Comparison of ENCODE assay signal across 9 cellular contexts in the genomic region with DNA sequence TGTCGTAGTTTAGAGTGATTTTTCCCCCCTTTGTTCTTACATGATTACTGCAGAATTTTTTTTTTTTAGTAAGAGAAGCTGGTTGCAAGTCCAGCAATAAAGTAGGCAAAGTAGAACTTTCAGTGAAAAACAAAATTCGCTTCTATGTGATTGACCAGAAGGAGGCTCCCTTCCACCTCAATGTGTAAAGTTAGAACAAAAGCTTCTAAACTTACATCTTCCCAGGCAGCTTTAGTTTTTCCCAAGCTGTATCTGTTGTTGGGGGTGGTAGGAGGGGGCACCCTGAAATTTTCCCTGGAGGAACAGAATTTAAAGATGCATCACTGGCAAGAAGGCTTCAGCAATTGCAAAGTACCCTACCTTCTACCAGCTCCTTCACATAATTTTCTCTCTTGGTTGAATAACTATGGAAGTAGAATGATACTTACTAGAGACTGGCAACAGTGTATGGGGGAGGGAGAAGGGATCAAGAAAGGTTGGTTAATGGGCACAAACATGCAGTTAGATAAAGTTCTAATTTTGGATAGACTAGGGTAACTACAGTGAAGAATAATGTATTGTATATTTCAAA.
DNase-seq lines count a peak whose midpoint lies in the region; ATAC-seq and TF ChIP-seq lines count a peak whose summit lies in the region.
"Had no signal": no experiment of that assay in that cellular context is flagged by ENCODE, and none has a peak within 500 bp of the region (broad histone marks: within the 10 kb centered on the region; RNA-seq: fewer than 3 reads in every experiment).

No MANE protein-coding gene starts in this region.

- no peaks in the 10 kb centered on the region for H3K9me3 Mint-ChIP-seq in progenitor cell of endocrine pancreas (ENCODE audit: low read depth)
- H3K9me3 Mint-ChIP-seq: activated naive CD8-positive, alpha-beta T cell treated with anti-CD3 and anti-CD28 coated beads, Interleukin-2, amount 10 ng/mL, durations not matched to agents 7 days and 5 days had no signal

- H3K27me3 Mint-ChIP-seq in progenitor cell of endocrine pancreas = no peaks in the 10 kb centered on the region
- H3K27me3 Mint-ChIP-seq: activated naive CD8-positive, alpha-beta T cell treated with anti-CD3 and anti-CD28 coated beads, Interleukin-2, amount 10 ng/mL, durations not matched to agents 7 days and 5 days had no signal

- POLR2A ChIA-PET in GM10248 (lab: Yijun Ruan, JAX) = no interaction called here
- POLR2A ChIA-PET in HEK293T (lab: Yijun Ruan, JAX) = no interaction called here

- ATAC-seq in GM18517 (IDR thresholded peaks at IDR 0.05; ENCODE audit: unreplicated experiment) = no peak

- peak; percentile 33 for TF ChIP-seq CTCF in GM10248 (IDR thresholded peaks at IDR 0.05; ENCODE audit: control extremely low read depth, extremely low read depth, low read depth, missing control alignments)
- TF ChIP-seq CTCF in progenitor cell of endocrine pancreas (IDR thresholded peaks at IDR 0.05; ENCODE audit: unreplicated experiment) = peak; percentile 65

- no peak for DNase-seq in GM10248 (ENCODE audit: extremely low spot score)
- DNase-seq in NCI-H446 treated with DMSO at 0.1 percent for 48 hours (lab: John Stamatoyannopoulos, UW) = peak; percentile 29
- DNase-seq in fibroblast of gingiva (ENCODE audit: low read depth) = peak; percentile 49
- no peak for DNase-seq in progenitor cell of endocrine pancreas (ENCODE audit: low spot score, unreplicated experiment)
- no peak for DNase-seq in stimulated activated CD4-positive, alpha-beta T cell treated with anti-CD3 and anti-CD28 coated beads, Interleukin-4, amount 100 ng/mL, for 1 hour
- no peak for DNase-seq in HEK293T (ENCODE audit: extremely low spot score)
- no peak for DNase-seq in stimulated activated naive CD4-positive, alpha-beta T cell treated with Interleukin-2 at 50 U/mL for 16 hours (lab: John Stamatoyannopoulos, UW)
- DNase-seq: activated naive CD8-positive, alpha-beta T cell treated with anti-CD3 and anti-CD28 coated beads, Interleukin-2, amount 10 ng/mL, durations not matched to agents 7 days and 5 days had no signal

- no peaks in the 10 kb centered on the region for H3K4me1 Mint-ChIP-seq in progenitor cell of endocrine pancreas (ENCODE audit: low read depth)
- H3K4me1 Mint-ChIP-seq: activated naive CD8-positive, alpha-beta T cell treated with anti-CD3 and anti-CD28 coated beads, Interleukin-2, amount 10 ng/mL, durations not matched to agents 7 days and 5 days had no signal

- H3K27ac Mint-ChIP-seq in progenitor cell of endocrine pancreas = no peak overlapping the region
- H3K27ac Mint-ChIP-seq: activated naive CD8-positive, alpha-beta T cell treated with anti-CD3 and anti-CD28 coated beads, Interleukin-2, amount 10 ng/mL, durations not matched to agents 7 days and 5 days had no signal

- no peaks in the 10 kb centered on the region for H3K36me3 Mint-ChIP-seq in progenitor cell of endocrine pancreas (ENCODE audit: insufficient read depth)
- H3K36me3 Mint-ChIP-seq: activated naive CD8-positive, alpha-beta T cell treated with anti-CD3 and anti-CD28 coated beads, Interleukin-2, amount 10 ng/mL, durations not matched to agents 7 days and 5 days had no signal

- CTCF ChIA-PET in GM10248 (lab: Yijun Ruan, JAX) = interaction anchor here (1.0 to 1.1 kb wide), 2 partner anchors 532 to 773 kb away, joined by 3 to 4 read pairs; no protein-coding TSS in a partner anchor
- CTCF ChIA-PET in HEK293T (lab: Yijun Ruan, JAX) = interaction anchor here (0.6 to 1.6 kb wide), 4 partner anchors 78 to 535 kb away, joined by 4 to 6 read pairs (median 6); no protein-coding TSS in a partner anchor

- H3K4me3 Mint-ChIP-seq in progenitor cell of endocrine pancreas (ENCODE audit: low read depth) = no peak overlapping the region
- H3K4me3 Mint-ChIP-seq: activated naive CD8-positive, alpha-beta T cell treated with anti-CD3 and anti-CD28 coated beads, Interleukin-2, amount 10 ng/mL, durations not matched to agents 7 days and 5 days had no signal

TF ChIP-seq in HEK293T, 16 proteins besides CTCF, POLR2A, EP300 and RAD21:
- TF ChIP-seq LEF1 (IDR thresholded peaks at IDR 0.05; ENCODE audit: borderline replicate concordance) = no peak
- TF ChIP-seq, protein P1, sequence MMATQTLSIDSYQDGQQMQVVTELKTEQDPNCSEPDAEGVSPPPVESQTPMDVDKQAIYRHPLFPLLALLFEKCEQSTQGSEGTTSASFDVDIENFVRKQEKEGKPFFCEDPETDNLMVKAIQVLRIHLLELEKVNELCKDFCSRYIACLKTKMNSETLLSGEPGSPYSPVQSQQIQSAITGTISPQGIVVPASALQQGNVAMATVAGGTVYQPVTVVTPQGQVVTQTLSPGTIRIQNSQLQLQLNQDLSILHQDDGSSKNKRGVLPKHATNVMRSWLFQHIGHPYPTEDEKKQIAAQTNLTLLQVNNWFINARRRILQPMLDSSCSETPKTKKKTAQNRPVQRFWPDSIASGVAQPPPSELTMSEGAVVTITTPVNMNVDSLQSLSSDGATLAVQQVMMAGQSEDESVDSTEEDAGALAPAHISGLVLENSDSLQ (IDR thresholded peaks at IDR 0.05) = no peak
- no peak for TF ChIP-seq TARDBP (IDR thresholded peaks at IDR 0.05)
- TF ChIP-seq ELF4 (IDR thresholded peaks at IDR 0.05) = no peak
- TF ChIP-seq BHLHE40 (IDR thresholded peaks at IDR 0.05; ENCODE audit: borderline replicate concordance) = no peak
- TF ChIP-seq HDGF (IDR thresholded peaks at IDR 0.05; ENCODE audit: borderline replicate concordance) = no peak
- TF ChIP-seq NFRKB (IDR thresholded peaks at IDR 0.05) = no peak
- TF ChIP-seq L3MBTL2 (conservative IDR thresholded peaks at IDR 0.05) = no peak
- TF ChIP-seq SP1 (IDR thresholded peaks at IDR 0.05) = no peak
- TF ChIP-seq FOXK2 (IDR thresholded peaks at IDR 0.05) = no peak
- no peak for TF ChIP-seq CTBP1 (IDR thresholded peaks at IDR 0.05; ENCODE audit: borderline replicate concordance)
- no peak for TF ChIP-seq ARNT (IDR thresholded peaks at IDR 0.05)
- no peak for TF ChIP-seq ZNF384 (IDR thresholded peaks at IDR 0.05)
- TF ChIP-seq FOXM1 (IDR thresholded peaks at IDR 0.05; ENCODE audit: borderline replicate concordance) = no peak
- TF ChIP-seq SUZ12 (IDR thresholded peaks at IDR 0.05) = no peak
- no peak for TF ChIP-seq FOXA1 (IDR thresholded peaks at IDR 0.05)
TF ChIP-seq in HEK293T: peak in this region for 0.

Comparison
In these comparisons a context has a peak if more than half of its experiments do, and no peak if none do; other contexts are left out.
1. DNase-seq: peak in NCI-H446 treated with DMSO at 0.1 percent for 48 hours (single experiment) and fibroblast of gingiva (single experiment); none in GM10248 (single experiment), progenitor cell of endocrine pancreas (single experiment), stimulated activated CD4-positive, alpha-beta T cell treated with anti-CD3 and anti-CD28 coated beads, Interleukin-4, amount 100 ng/mL, for 1 hour (single experiment), HEK293T (single experiment) and stimulated activated naive CD4-positive, alpha-beta T cell treated with Interleukin-2 at 50 U/mL for 16 hours (single experiment).